Comparison of ENCODE assay signal across 29 cellular contexts in the genomic region with DNA sequence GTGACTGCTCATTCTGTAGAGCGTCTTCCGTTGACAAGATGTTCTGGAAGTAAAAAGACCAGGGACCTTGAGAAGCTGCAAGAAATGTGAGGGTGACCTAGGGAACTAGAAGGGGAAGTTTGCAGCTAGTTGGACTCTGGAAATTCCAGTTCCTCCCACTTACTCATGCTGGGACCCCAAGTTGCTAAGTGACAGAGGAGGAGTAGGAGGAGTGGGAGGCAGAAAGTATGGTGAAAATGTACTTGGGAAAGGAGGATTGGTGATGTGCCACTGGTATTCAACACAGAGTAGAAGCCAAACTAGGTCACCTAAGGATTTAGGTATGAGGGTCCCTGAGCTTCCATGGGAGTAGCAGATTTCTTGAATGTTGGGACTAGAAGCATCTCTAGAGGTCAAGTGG.
"Had no signal": no experiment of that assay in that cellular context is flagged by ENCODE, and none has a peak within 500 bp of the region (broad histone marks: within the 10 kb centered on the region; RNA-seq: fewer than 3 reads in every experiment).

No MANE protein-coding gene starts in this region.

- H3K4me1 ChIP-seq: gastroesophageal sphincter had no signal

- H3K9me3 ChIP-seq: esophagus squamous epithelium, gastroesophageal sphincter had no signal

- DNase-seq: activated CD4-positive, alpha-beta memory T cell treated with anti-CD3 and anti-CD28 coated beads for 36 hours; activated CD4-positive, alpha-beta T cell treated with anti-CD3 and anti-CD28 coated beads for 36 hours; activated CD4-positive, alpha-beta T cell treated with anti-CD3 and anti-CD28 coated beads, Interleukin-2, amount 10 ng/mL, durations not matched to agents 24 days and 14 days; activated CD4-positive, CD25-positive, alpha-beta regulatory T cell; activated CD4-positive, CD25-positive, alpha-beta regulatory T cell treated with anti-CD3 and anti-CD28 coated beads, Interleukin-2, amount 50 U/mL, for 72 hours; activated CD8-positive, alpha-beta memory T cell treated with anti-CD3 and anti-CD28 coated beads, Interleukin-2, amount 10 ng/mL, durations not matched to agents 7 days and 5 days; activated CD8-positive, alpha-beta memory T cell treated with anti-CD3 and anti-CD28 coated beads, Interleukin-2, amount 50 U/mL, for 4 hours; activated CD8-positive, alpha-beta T cell treated with anti-CD3 and anti-CD28 coated beads, Interleukin-2, amount 10 ng/mL, durations not matched to agents 7 days and 5 days; activated effector memory CD4-positive, alpha-beta T cell treated with anti-CD3 and anti-CD28 coated beads, Interleukin-2, amount 50 U/mL, for 16 hours; activated naive CD4-positive, alpha-beta T cell treated with anti-CD3 and anti-CD28 coated beads, Interleukin-2, amount 10 ng/mL, durations not matched to agents 7 days and 5 days; activated T-cell treated with anti-CD3 and anti-CD28 coated beads, Interleukin-2, amount 50 U/mL, for 1 hour; activated T-cell treated with anti-CD3 and anti-CD28 coated beads, Interleukin-2, amount 50 U/mL, for 48 hours; amniotic stem cell; anterior cingulate cortex; brain microvascular endothelial cell; caudate nucleus; effector CD8-positive, alpha-beta T cell; esophagus squamous epithelium; foreskin melanocyte; T-helper 2 cell had no signal

- H3K27me3 Mint-ChIP-seq: activated CD8-positive, alpha-beta memory T cell treated with anti-CD3 and anti-CD28 coated beads, Interleukin-2, amount 10 ng/mL, durations not matched to agents 7 days and 5 days; activated naive CD4-positive, alpha-beta T cell treated with anti-CD3 and anti-CD28 coated beads, Interleukin-2, amount 10 ng/mL, durations not matched to agents 7 days and 5 days had no signal

- FAIRE-seq: astrocyte, colon, endometrium, endothelial cell of umbilical vein had no signal

- H3K27ac ChIP-seq: brain microvascular endothelial cell, epithelial cell of prostate, esophagus squamous epithelium, gastroesophageal sphincter had no signal

- H3K9me3 Mint-ChIP-seq: activated CD4-positive, alpha-beta memory T cell treated with anti-CD3 and anti-CD28 coated beads for 36 hours; activated CD4-positive, alpha-beta T cell treated with anti-CD3 and anti-CD28 coated beads, Interleukin-2, amount 10 ng/mL, durations not matched to agents 24 days and 14 days; activated naive CD4-positive, alpha-beta T cell treated with anti-CD3 and anti-CD28 coated beads, Interleukin-2, amount 10 ng/mL, durations not matched to agents 7 days and 5 days; activated T-helper 1 cell treated with anti-CD3 and anti-CD28 coated beads, Interleukin-12 subunit alpha, Interleukin-12 subunit beta, Interleukin-2, Interleukin-4 antibody, amounts not matched to agents 30 ng/mL and 10 ng/mL and 1 ng/mL, durations not matched to agents 14 hours and 24 hours and 36 hours; activated T-helper 2 cell treated with anti-CD3 and anti-CD28 coated beads, Interferon-gamma antibody, Interleukin-2, Interleukin-4, amounts not matched to agents 10 μg/mL and 5 μg/mL and 100 μg/mL, durations not matched to agents 14 hours and 24 hours and 36 hours had no signal

- H3K4me3 Mint-ChIP-seq: activated CD4-positive, alpha-beta memory T cell treated with anti-CD3 and anti-CD28 coated beads for 36 hours; activated CD4-positive, alpha-beta T cell treated with anti-CD3 and anti-CD28 coated beads for 36 hours; activated CD4-positive, alpha-beta T cell treated with anti-CD3 and anti-CD28 coated beads, Interleukin-2, amount 10 ng/mL, durations not matched to agents 24 days and 14 days; activated CD8-positive, alpha-beta memory T cell treated with anti-CD3 and anti-CD28 coated beads, Interleukin-2, amount 10 ng/mL, durations not matched to agents 7 days and 5 days; activated CD8-positive, alpha-beta T cell treated with anti-CD3 and anti-CD28 coated beads, Interleukin-2, amount 10 ng/mL, durations not matched to agents 7 days and 5 days; activated naive CD4-positive, alpha-beta T cell treated with anti-CD3 and anti-CD28 coated beads, Interleukin-2, amount 10 ng/mL, durations not matched to agents 7 days and 5 days; activated naive CD8-positive, alpha-beta T cell; activated T-helper 1 cell treated with anti-CD3 and anti-CD28 coated beads, Interleukin-12 subunit alpha, Interleukin-12 subunit beta, Interleukin-2, Interleukin-4 antibody, amounts not matched to agents 30 ng/mL and 10 ng/mL and 1 ng/mL, durations not matched to agents 14 hours and 24 hours and 36 hours had no signal

- H3K36me3 Mint-ChIP-seq: activated CD4-positive, alpha-beta memory T cell treated with anti-CD3 and anti-CD28 coated beads for 36 hours; activated CD8-positive, alpha-beta memory T cell treated with anti-CD3 and anti-CD28 coated beads, Interleukin-2, amount 10 ng/mL, durations not matched to agents 7 days and 5 days; activated naive CD4-positive, alpha-beta T cell treated with anti-CD3 and anti-CD28 coated beads, Interleukin-2, amount 10 ng/mL, durations not matched to agents 7 days and 5 days; activated naive CD8-positive, alpha-beta T cell had no signal

- H3K4me3 ChIP-seq: esophagus squamous epithelium, gastroesophageal sphincter had no signal

- H3K27me3 ChIP-seq: brain microvascular endothelial cell had no signal

- H3K4me1 Mint-ChIP-seq: activated CD4-positive, alpha-beta T cell treated with anti-CD3 and anti-CD28 coated beads for 36 hours; activated CD8-positive, alpha-beta memory T cell treated with anti-CD3 and anti-CD28 coated beads, Interleukin-2, amount 10 ng/mL, durations not matched to agents 7 days and 5 days; activated naive CD4-positive, alpha-beta T cell treated with anti-CD3 and anti-CD28 coated beads, Interleukin-2, amount 10 ng/mL, durations not matched to agents 7 days and 5 days had no signal

- H3K27ac Mint-ChIP-seq: activated CD4-positive, alpha-beta memory T cell treated with anti-CD3 and anti-CD28 coated beads for 36 hours; activated CD4-positive, alpha-beta T cell treated with anti-CD3 and anti-CD28 coated beads for 36 hours; activated CD4-positive, alpha-beta T cell treated with anti-CD3 and anti-CD28 coated beads, Interleukin-2, amount 10 ng/mL, durations not matched to agents 24 days and 14 days; activated CD8-positive, alpha-beta memory T cell treated with anti-CD3 and anti-CD28 coated beads, Interleukin-2, amount 10 ng/mL, durations not matched to agents 7 days and 5 days; activated CD8-positive, alpha-beta T cell treated with anti-CD3 and anti-CD28 coated beads, Interleukin-2, amount 10 ng/mL, durations not matched to agents 7 days and 5 days; activated naive CD4-positive, alpha-beta T cell treated with anti-CD3 and anti-CD28 coated beads, Interleukin-2, amount 10 ng/mL, durations not matched to agents 7 days and 5 days; activated naive CD8-positive, alpha-beta T cell; activated T-helper 1 cell treated with anti-CD3 and anti-CD28 coated beads, Interleukin-12 subunit alpha, Interleukin-12 subunit beta, Interleukin-2, Interleukin-4 antibody, amounts not matched to agents 30 ng/mL and 10 ng/mL and 1 ng/mL, durations not matched to agents 14 hours and 24 hours and 36 hours; activated T-helper 2 cell treated with anti-CD3 and anti-CD28 coated beads, Interferon-gamma antibody, Interleukin-2, Interleukin-4, amounts not matched to agents 10 μg/mL and 5 μg/mL and 100 μg/mL, durations not matched to agents 14 hours and 24 hours and 36 hours had no signal

- H3K36me3 ChIP-seq: brain microvascular endothelial cell, gastroesophageal sphincter had no signal
